12 cellular contexts compared by ENCODE assay signal in genomic region chr4:99054428-99054994, GRCh38. TPM values are rescaled to one million over a fixed set of nuclear protein-coding genes. Genes with fewer than 3 reads are reported as not detected.
DNase-seq lines count a peak whose midpoint lies in the region; ATAC-seq and TF ChIP-seq lines count a peak whose summit lies in the region.
"Had no signal": no experiment of that assay in that cellular context is flagged by ENCODE, and none has a peak within 500 bp of the region (broad histone marks: within the 10 kb centered on the region; RNA-seq: fewer than 3 reads in every experiment).

No MANE protein-coding gene starts in this region.

- H3K4me3 Mint-ChIP-seq in activated T-cell treated with anti-CD3 and anti-CD28 coated beads, Interleukin-2, amount 50 U/mL, for 72 hours = peak overlapping the region; percentile 8 to 52
- H3K4me3 Mint-ChIP-seq in progenitor cell of endocrine pancreas (ENCODE audit: low read depth) (no peak overlapping the region), Calu3 (ENCODE audit: low read depth, unreplicated experiment) (no peak overlapping the region)

- no peak for DNase-seq in activated T-cell treated with anti-CD3 and anti-CD28 coated beads, Interleukin-2, amount 50 U/mL, for 72 hours
- DNase-seq in activated T-cell treated with anti-CD3 and anti-CD28 coated beads for 4 hours = no peak
- no peak for DNase-seq in progenitor cell of endocrine pancreas (ENCODE audit: low spot score, unreplicated experiment)
- DNase-seq in A673 (ENCODE audit: low spot score) = no peak
- DNase-seq in Calu3 = no peak
- no peak for DNase-seq in SJCRH30
- DNase-seq: activated CD4-positive, alpha-beta T cell treated with anti-CD3 and anti-CD28 coated beads for 4 hours; NCI-H146 had no signal

- intact Hi-C loops in A673 (cut with micrococcal nuclease; ENCODE audit: unreplicated experiment) (loop anchor here (10.0 kb wide), 2 partner anchors 110 to 310 kb away; no protein-coding TSS in a partner anchor), Calu3 (cut with micrococcal nuclease; ENCODE audit: unreplicated experiment) (loop anchor here (10.0 kb wide), 1 partner anchor 910 kb away; the partner anchor contains the start of gene STPG2)

- BruUV-seq in A673 (replicated peaks; lab: Mats Ljungman, UMichigan) (no TSS peak), Calu3 (replicated peaks; lab: Mats Ljungman, UMichigan) (no TSS peak)

- H3K27me3 Mint-ChIP-seq in activated T-cell treated with anti-CD3 and anti-CD28 coated beads, Interleukin-2, amount 50 U/mL, for 72 hours (ENCODE audit: low read depth) = no peaks in the 10 kb centered on the region
- H3K27me3 Mint-ChIP-seq in progenitor cell of endocrine pancreas (no peaks in the 10 kb centered on the region), Calu3 (ENCODE audit: unreplicated experiment) (no peaks in the 10 kb centered on the region)

- H3K27ac ChIP-seq in HEK293 (ENCODE audit: extremely low read depth, low read depth, low read length) = no peak overlapping the region
- H3K27ac ChIP-seq in A673 (ENCODE audit: low read depth, low read length, poor library complexity, severe bottlenecking) = no peak overlapping the region
- no peak overlapping the region for H3K27ac ChIP-seq in SJCRH30
- H3K27ac ChIP-seq: right atrium auricular region, RWPE1 had no signal

- ATAC-seq in activated T-cell treated with anti-CD3 and anti-CD28 coated beads, Interleukin-2, amount 50 U/mL, for 72 hours (replicated peaks in 1 of 2) = peak; percentile 33 to 38
- ATAC-seq in HG03469 (IDR thresholded peaks at IDR 0.05; ENCODE audit: unreplicated experiment) = peak; percentile 61

- peak overlapping the region; percentile 66 for H3K27ac Mint-ChIP-seq in activated T-cell treated with anti-CD3 and anti-CD28 coated beads, Interleukin-2, amount 50 U/mL, for 72 hours
- H3K27ac Mint-ChIP-seq in progenitor cell of endocrine pancreas = peak overlapping the region; percentile 77
- H3K27ac Mint-ChIP-seq in Calu3 (ENCODE audit: unreplicated experiment) = no peak overlapping the region

- TF ChIP-seq CTCF in HEK293 (tag by site-specific recombination; IDR thresholded peaks at IDR 0.05) (no peak), progenitor cell of endocrine pancreas (IDR thresholded peaks at IDR 0.05; ENCODE audit: unreplicated experiment) (no peak), A673 (conservative IDR thresholded peaks at IDR 0.05; ENCODE audit: low read depth, low read length) (no peak), Calu3 (IDR thresholded peaks at IDR 0.05; ENCODE audit: unreplicated experiment) (no peak)

- H3K4me3 ChIP-seq in HEK293 (ENCODE audit: low read depth, low read length) (no peak overlapping the region), A673 (ENCODE audit: low read depth, low read length, poor library complexity, severe bottlenecking) (no peak overlapping the region), SJCRH30 (no peak overlapping the region)
- H3K4me3 ChIP-seq: right atrium auricular region had no signal

- POLR2A ChIA-PET in HEK293 (lab: Yijun Ruan, JAX) (no interaction called here), A673 (lab: Charles Lee; ENCODE audit: low non-redundant PET) (interaction anchor here (0.7 kb wide), 1 partner anchor 20 kb away, joined by 3 read pairs; no protein-coding TSS in a partner anchor)

- no peaks in the 10 kb centered on the region for H3K27me3 ChIP-seq in A673 (replicated peaks; ENCODE audit: insufficient read depth, low read depth, low read length, poor library complexity)
- no peaks in the 10 kb centered on the region for H3K27me3 ChIP-seq in SJCRH30
- H3K27me3 ChIP-seq: right atrium auricular region had no signal

- no peaks in the 10 kb centered on the region for H3K9me3 Mint-ChIP-seq in activated T-cell treated with anti-CD3 and anti-CD28 coated beads, Interleukin-2, amount 50 U/mL, for 72 hours
- H3K9me3 Mint-ChIP-seq in progenitor cell of endocrine pancreas (ENCODE audit: low read depth) = no peaks in the 10 kb centered on the region
- no peaks in the 10 kb centered on the region for H3K9me3 Mint-ChIP-seq in Calu3 (ENCODE audit: low read depth, unreplicated experiment)

- peaks cover 46% of the 10 kb centered on the region for H3K4me1 Mint-ChIP-seq in activated T-cell treated with anti-CD3 and anti-CD28 coated beads, Interleukin-2, amount 50 U/mL, for 72 hours (ENCODE audit: low read depth)
- peaks cover 9% of the 10 kb centered on the region for H3K4me1 Mint-ChIP-seq in progenitor cell of endocrine pancreas (ENCODE audit: low read depth)
- peaks cover 11% of the 10 kb centered on the region for H3K4me1 Mint-ChIP-seq in Calu3 (ENCODE audit: low read depth, unreplicated experiment)

- H3K9me3 ChIP-seq in HEK293 (ENCODE audit: control insufficient read depth, insufficient read depth, low read depth, low read length) (no peaks in the 10 kb centered on the region), A673 (ENCODE audit: low read depth, low read length, poor library complexity, severe bottlenecking) (no peaks in the 10 kb centered on the region), SJCRH30 (replicated peaks) (0 out of 2 replicates have a peak, but pooled peaks cover 3% of the 10 kb centered on the region)
- H3K9me3 ChIP-seq: right atrium auricular region had no signal

- CTCF ChIA-PET in HEK293 (lab: Yijun Ruan, JAX) (interaction anchor here (0.8 to 4.5 kb wide), 3 partner anchors 58 to 532 kb away, joined by 3 to 44 read pairs (median 5); partner anchors contain the start of gene METAP1), A673 (lab: Charles Lee) (interaction anchor here (0.7 kb wide), 1 partner anchor 28 kb away, joined by 9 read pairs; no protein-coding TSS in a partner anchor), Calu3 (lab: Charles Lee) (interaction anchor here (0.7 kb wide), 1 partner anchor 11 kb away, joined by 3 read pairs; no protein-coding TSS in a partner anchor)

- peaks cover 7 to 19% of the 10 kb centered on the region in 2 donors for H3K36me3 Mint-ChIP-seq in activated T-cell treated with anti-CD3 and anti-CD28 coated beads, Interleukin-2, amount 50 U/mL, for 72 hours (ENCODE audit: insufficient read depth in 2 of 2)
- peaks cover 26% of the 10 kb centered on the region for H3K36me3 Mint-ChIP-seq in progenitor cell of endocrine pancreas (ENCODE audit: insufficient read depth)
- peaks cover 24% of the 10 kb centered on the region for H3K36me3 Mint-ChIP-seq in Calu3 (ENCODE audit: insufficient read depth, unreplicated experiment)

- no peaks in the 10 kb centered on the region for H3K4me1 ChIP-seq in HEK293 (ENCODE audit: control insufficient read depth, insufficient read depth, low read length)
- H3K4me1 ChIP-seq in A673 (ENCODE audit: insufficient read depth, low read length, poor library complexity, severe bottlenecking) = peaks cover 7% of the 10 kb centered on the region
- no peaks in the 10 kb centered on the region for H3K4me1 ChIP-seq in SJCRH30
- H3K4me1 ChIP-seq: right atrium auricular region had no signal

- H3K36me3 ChIP-seq in HEK293 (ENCODE audit: control insufficient read depth in 2 of 2, insufficient read depth in 1 of 2, low read length in 2 of 2) (peaks cover 0 to 64% of the 10 kb centered on the region in 2 experiments; a peak in 2 of 3 replicates), A673 (ENCODE audit: insufficient read depth, low read length, poor library complexity, severe bottlenecking) (peaks cover 37% of the 10 kb centered on the region), SJCRH30 (peaks cover 28% of the 10 kb centered on the region)

TF ChIP-seq in HEK293, 187 proteins besides CTCF, POLR2A, EP300 and RAD21:
- no peak for TF ChIP-seq ZNF302 (tag by site-specific recombination; IDR thresholded peaks at IDR 0.05; ENCODE audit: low read depth)
- no peak for TF ChIP-seq ZNF629 (tag by site-specific recombination; IDR thresholded peaks at IDR 0.05)
- peak; percentile 66 for TF ChIP-seq PRDM1 (tag by site-specific recombination; IDR thresholded peaks at IDR 0.05)
- no peak for TF ChIP-seq ZNF610 (tag by site-specific recombination; IDR thresholded peaks at IDR 0.05; ENCODE audit: borderline replicate concordance)
- no peak for TF ChIP-seq ZBTB7A (tag by site-specific recombination; IDR thresholded peaks at IDR 0.05; ENCODE audit: low read depth)

RNA-seq across cellular contexts. Expression of gene ADH5, which starts 34.1 kb away (rescaled TPM):
- 100 to 1,000 TPM in 1 of 2 donors, 10 to 100 TPM in 1; 91.0 to 105 TPM for total RNA-seq in activated T-cell treated with anti-CD3 and anti-CD28 coated beads, Interleukin-2, amount 50 U/mL, for 72 hours
- 211 and 213 TPM in 2 replicates for total RNA-seq in progenitor cell of endocrine pancreas
- 220 and 223 TPM in 2 replicates for total RNA-seq in A673 (2021)
- 88.8 and 95.7 TPM in 2 replicates for total RNA-seq in Calu3 (2022)
- 91.7 and 93.2 TPM in 2 replicates for total RNA-seq in SJCRH30 (2014; rRNA removed; shearing (Covaris generic))

RNA-seq across cellular contexts. Expression of gene METAP1, which starts 59.0 kb away (rescaled TPM):
- 10 to 100 TPM; 44.5 to 54.0 TPM for total RNA-seq in activated T-cell treated with anti-CD3 and anti-CD28 coated beads, Interleukin-2, amount 50 U/mL, for 72 hours
- total RNA-seq in progenitor cell of endocrine pancreas (49.1 and 51.3 TPM in 2 replicates), A673 (2021) (72.2 and 81.3 TPM in 2 replicates), Calu3 (2022) (59.0 and 60.5 TPM in 2 replicates)
- 78.0 and 88.5 TPM in 2 replicates for total RNA-seq in SJCRH30 (2014; rRNA removed; shearing (Covaris generic))

Comparison
In these comparisons a context has a peak if more than half of its experiments do, and no peak if none do; other contexts are left out.
1. H3K4me3 Mint-ChIP-seq: peak in activated T-cell treated with anti-CD3 and anti-CD28 coated beads, Interleukin-2, amount 50 U/mL, for 72 hours (2 of 2); none in progenitor cell of endocrine pancreas (single experiment) and Calu3 (single experiment).